Comparison of ENCODE assay signal across 12 cellular contexts in the genomic region with DNA sequence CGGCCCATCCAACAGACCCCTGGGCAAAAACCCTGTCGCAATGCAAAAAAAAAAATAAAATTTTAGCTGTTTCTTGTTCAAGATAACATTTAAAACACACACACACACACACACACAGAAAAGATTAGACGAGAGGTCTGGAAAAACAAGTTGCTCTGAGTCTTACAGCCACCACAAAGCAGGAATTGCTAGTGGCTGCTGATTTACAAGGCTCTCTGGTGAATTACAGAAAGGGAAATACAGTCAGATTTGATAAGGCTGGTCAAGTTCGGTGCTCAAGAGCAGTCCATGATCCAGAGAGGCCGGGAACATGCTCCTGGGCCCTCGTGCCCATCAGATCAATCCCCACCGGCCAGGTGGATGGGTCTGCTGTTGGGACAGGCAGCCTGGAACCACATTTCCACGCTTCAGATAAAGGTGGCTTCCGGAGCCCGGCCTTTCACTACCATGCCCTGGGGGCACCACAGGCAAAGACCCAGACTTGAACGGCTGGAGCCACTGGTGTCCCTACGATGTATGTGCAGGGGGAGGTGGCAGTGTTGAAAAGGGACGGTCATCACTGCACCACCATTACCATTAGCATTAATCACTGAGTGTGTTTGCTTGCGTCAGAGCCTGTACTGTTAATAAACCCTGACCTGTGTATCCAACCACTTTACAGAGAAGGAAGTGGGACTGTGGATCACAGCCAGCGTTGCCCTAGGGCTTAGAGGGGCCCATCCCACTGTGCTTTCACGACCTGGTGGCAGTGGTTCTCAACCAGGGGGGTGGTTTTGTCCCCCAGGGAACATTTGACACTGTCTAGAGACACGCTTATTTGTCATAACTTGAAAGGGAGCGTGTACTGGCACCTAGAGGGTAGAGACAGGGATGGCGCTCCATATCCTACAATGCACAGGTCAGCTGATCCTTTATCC.
DNase-seq lines count a peak whose midpoint lies in the region; ATAC-seq and TF ChIP-seq lines count a peak whose summit lies in the region.
"Had no signal": no experiment of that assay in that cellular context is flagged by ENCODE, and none has a peak within 500 bp of the region (broad histone marks: within the 10 kb centered on the region; RNA-seq: fewer than 3 reads in every experiment).

No MANE protein-coding gene starts in this region.

- intact Hi-C loops in Panc1 (cut with micrococcal nuclease; ENCODE audit: unreplicated experiment): no loop called here

- no peaks in the 10 kb centered on the region for H3K4me1 ChIP-seq in Panc1 (ENCODE audit: control insufficient read depth, insufficient read depth, low read length)

- no peak for DNase-seq in T-helper 2 cell treated with Interferon-gamma antibody and Interleukin-4, amounts not matched to agents 5 μg/mL and 100 μg/mL, for 36 hours (ENCODE audit: low spot score)
- DNase-seq in T-helper 2 cell (no peak), Panc1 (ENCODE audit: low read depth, low spot score) (no peak), islet precursor cell (peak; percentile 87)
- DNase-seq: activated CD4-positive, alpha-beta T cell treated with anti-CD3 and anti-CD28 coated beads for 1 hour; NCI-H526; stimulated activated CD4-positive, alpha-beta T cell treated with anti-CD3 and anti-CD28 coated beads, Interleukin-2, amount 100 ng/mL, for 24 hours; thyroid gland had no signal

- CTCF ChIA-PET in Panc1 (lab: Charles Lee): no interaction called here

- peak overlapping the region; percentile 2 for H3K27ac Mint-ChIP-seq in T-helper 2 cell treated with Interferon-gamma antibody and Interleukin-4, amounts not matched to agents 5 μg/mL and 100 μg/mL, for 36 hours
- peak overlapping the region; percentile 36 for H3K27ac Mint-ChIP-seq in stimulated activated naive CD8-positive, alpha-beta T cell treated with anti-CD3 and anti-CD28 coated beads, Interleukin-15, Interleukin-2, amounts not matched to agents 100 ng/mL and 50 ng/mL, for 24 hours

- peaks cover 17% of the 10 kb centered on the region for H3K36me3 Mint-ChIP-seq in T-helper 2 cell treated with Interferon-gamma antibody and Interleukin-4, amounts not matched to agents 5 μg/mL and 100 μg/mL, for 36 hours (ENCODE audit: low read depth)
- H3K36me3 Mint-ChIP-seq in stimulated activated naive CD8-positive, alpha-beta T cell treated with anti-CD3 and anti-CD28 coated beads, Interleukin-15, Interleukin-2, amounts not matched to agents 100 ng/mL and 50 ng/mL, for 24 hours (ENCODE audit: low read depth): no peaks in the 10 kb centered on the region

- in situ Hi-C loops in Panc1 (cut with HindIII; ENCODE audit: low pct_unique_long_range_greater_than_20kb, low sequenced_read_pairs): no loop called here

- peaks cover 13% of the 10 kb centered on the region for H3K27me3 ChIP-seq in Panc1 (ENCODE audit: control insufficient read depth, insufficient read depth, low read length)
- H3K27me3 ChIP-seq: thyroid gland had no signal

- no peak for TF ChIP-seq CTCF in Panc1 (IDR thresholded peaks at IDR 0.05)

- H3K4me3 ChIP-seq in Panc1 (ENCODE audit: low read depth in 2 of 2, low read length in 2 of 2): no peak overlapping the region
- H3K4me3 ChIP-seq: thyroid gland had no signal

- ATAC-seq in Panc1: 0 out of 2 replicates have a peak, but pooled peaks have one; percentile 56
- ATAC-seq in GM18511 (IDR thresholded peaks at IDR 0.05; ENCODE audit: unreplicated experiment): no peak
- no peak for ATAC-seq in GM21381 (IDR thresholded peaks at IDR 0.05; ENCODE audit: unreplicated experiment)
- no peak for ATAC-seq in HG02884 (IDR thresholded peaks at IDR 0.05; ENCODE audit: unreplicated experiment)

- H3K9me3 ChIP-seq in Panc1 (ENCODE audit: control insufficient read depth, insufficient read depth, low read depth, low read length): no peaks in the 10 kb centered on the region
- H3K9me3 ChIP-seq: thyroid gland had no signal

- no peaks in the 10 kb centered on the region for H3K27me3 Mint-ChIP-seq in T-helper 2 cell treated with Interferon-gamma antibody and Interleukin-4, amounts not matched to agents 5 μg/mL and 100 μg/mL, for 36 hours (ENCODE audit: low read depth)
- no peaks in the 10 kb centered on the region for H3K27me3 Mint-ChIP-seq in stimulated activated naive CD8-positive, alpha-beta T cell treated with anti-CD3 and anti-CD28 coated beads, Interleukin-15, Interleukin-2, amounts not matched to agents 100 ng/mL and 50 ng/mL, for 24 hours

- no peaks in the 10 kb centered on the region for H3K9me3 Mint-ChIP-seq in T-helper 2 cell treated with Interferon-gamma antibody and Interleukin-4, amounts not matched to agents 5 μg/mL and 100 μg/mL, for 36 hours
- no peaks in the 10 kb centered on the region for H3K9me3 Mint-ChIP-seq in stimulated activated naive CD8-positive, alpha-beta T cell treated with anti-CD3 and anti-CD28 coated beads, Interleukin-15, Interleukin-2, amounts not matched to agents 100 ng/mL and 50 ng/mL, for 24 hours

- H3K4me1 Mint-ChIP-seq in T-helper 2 cell treated with Interferon-gamma antibody and Interleukin-4, amounts not matched to agents 5 μg/mL and 100 μg/mL, for 36 hours (ENCODE audit: low read depth): peaks cover 51% of the 10 kb centered on the region
- H3K4me1 Mint-ChIP-seq in stimulated activated naive CD8-positive, alpha-beta T cell treated with anti-CD3 and anti-CD28 coated beads, Interleukin-15, Interleukin-2, amounts not matched to agents 100 ng/mL and 50 ng/mL, for 24 hours (ENCODE audit: low read depth): peaks cover 85% of the 10 kb centered on the region

- no peak overlapping the region for H3K4me3 Mint-ChIP-seq in T-helper 2 cell treated with Interferon-gamma antibody and Interleukin-4, amounts not matched to agents 5 μg/mL and 100 μg/mL, for 36 hours
- no peak overlapping the region for H3K4me3 Mint-ChIP-seq in stimulated activated naive CD8-positive, alpha-beta T cell treated with anti-CD3 and anti-CD28 coated beads, Interleukin-15, Interleukin-2, amounts not matched to agents 100 ng/mL and 50 ng/mL, for 24 hours

- no peak overlapping the region for H3K27ac ChIP-seq in Panc1 (ENCODE audit: low read length)
- H3K27ac ChIP-seq: thyroid gland had no signal

- POLR2A ChIA-PET in Panc1 (lab: Charles Lee): no interaction called here

- no TSS peak for BruUV-seq in Panc1 (replicated peaks; lab: Mats Ljungman, UMichigan)

- no peaks in the 10 kb centered on the region for H3K36me3 ChIP-seq in Panc1 (ENCODE audit: control insufficient read depth, insufficient read depth, low read length)
- H3K36me3 ChIP-seq: thyroid gland had no signal
